In genomic region chr19:51927859-51928258, GRCh38 we compare ENCODE assay signal across 8 cellular contexts. TPM values are rescaled to one million over a fixed set of nuclear protein-coding genes. Genes with fewer than 3 reads are reported as not detected.
DNase-seq lines count a peak whose midpoint lies in the region; ATAC-seq, FAIRE-seq and TF ChIP-seq lines count a peak whose summit lies in the region.

No MANE protein-coding gene starts in this region.

- peak overlapping the region; percentile 88 for H3K9ac ChIP-seq in mucosa of stomach (ENCODE audit: low read length)

- intact Hi-C loops in cardiac septum (cut with DNase I): loop anchor here (1.0 kb wide), 1 partner anchor 58 kb away; the partner anchor contains the start of gene ZNF350

- H3K4me1 ChIP-seq in right atrium auricular region (peaks cover 0 to 9% of the 10 kb centered on the region in 2 donors), mucosa of stomach (ENCODE audit: control insufficient read depth, insufficient read depth, low read length) (peaks cover 7% of the 10 kb centered on the region)

- H3K4me3 ChIP-seq in right atrium auricular region (peak overlapping the region; percentile 79 to 86), bronchial epithelial cell (ENCODE audit: low read depth, low read length) (peak overlapping the region; percentile 64), mucosa of stomach (ENCODE audit: low read length) (peak overlapping the region; percentile 99)

- H3K36me3 ChIP-seq in right atrium auricular region (peaks cover 27% of the 10 kb centered on the region), bronchial epithelial cell (ENCODE audit: control insufficient read depth, insufficient read depth, low read length) (peaks cover 2% of the 10 kb centered on the region), mucosa of stomach (ENCODE audit: control insufficient read depth, insufficient read depth, low read length) (peaks cover 4% of the 10 kb centered on the region)

- H3K9me3 ChIP-seq in right atrium auricular region: peaks cover 0 to 12% of the 10 kb centered on the region in 2 donors
- H3K9me3 ChIP-seq in mucosa of stomach (ENCODE audit: control insufficient read depth, low read length): no peaks in the 10 kb centered on the region

- ATAC-seq in GM21515 (IDR thresholded peaks at IDR 0.05; ENCODE audit: unreplicated experiment): no peak

- H3K27me3 ChIP-seq in right atrium auricular region (no peaks in the 10 kb centered on the region), bronchial epithelial cell (ENCODE audit: control insufficient read depth, insufficient read depth, low read length) (no peaks in the 10 kb centered on the region), mucosa of stomach (ENCODE audit: control insufficient read depth, insufficient read depth, low read length) (no peaks in the 10 kb centered on the region)

- DNase-seq in right atrium auricular region (ENCODE audit: low spot score) (no peak), cardiac septum (ENCODE audit: low spot score) (no peak), bronchial epithelial cell (ENCODE audit: low read depth) (no peak), NAMALWA (ENCODE audit: low spot score) (no peak), GM19239 (ENCODE audit: insufficient read length, low spot score) (no peak), SKM-1 (lab: John Stamatoyannopoulos, UW; ENCODE audit: unreplicated experiment) (no peak)

- TF ChIP-seq CTCF in right atrium auricular region (IDR thresholded peaks at IDR 0.05) (no peak), bronchial epithelial cell (IDR thresholded peaks at IDR 0.05; ENCODE audit: insufficient read depth, low read length, severe bottlenecking) (no peak)

- H3K27ac ChIP-seq in right atrium auricular region: peak overlapping the region in 1 of 2 donors; percentile 88

- FAIRE-seq in bronchial epithelial cell (lab: Jason Lieb, UNC) (no peak), GM19239 (lab: Jason Lieb, UNC) (no peak)

RNA-seq across cellular contexts. Expression of gene ZNF613, which starts 0.6 kb away (rescaled TPM):
- total RNA-seq in right atrium auricular region (1 to 10 TPM; 4.1 to 5.2 TPM), cardiac septum (3.8 TPM), bronchial epithelial cell (6.8 and 8.3 TPM in 2 replicates)

RNA-seq across cellular contexts. Expression of gene ZNF649, which starts 23.0 kb away (rescaled TPM):
- total RNA-seq in right atrium auricular region (1 to 10 TPM; 7.2 to 7.4 TPM), cardiac septum (8.6 TPM), bronchial epithelial cell (8.4 and 13.4 TPM in 2 replicates)

RNA-seq across cellular contexts. Expression of gene ZNF577, which starts 40.1 kb away (rescaled TPM):
- total RNA-seq in right atrium auricular region (1 to 10 TPM; 6.4 to 9.5 TPM), cardiac septum (9.4 TPM), bronchial epithelial cell (5.5 and 6.8 TPM in 2 replicates)

RNA-seq across cellular contexts. Expression of gene ZNF350, which starts 58.8 kb away (rescaled TPM):
- total RNA-seq in right atrium auricular region (1 to 10 TPM; 5.7 to 6.5 TPM), cardiac septum (8.2 TPM), bronchial epithelial cell (11.6 TPM in 2 replicates)
